ENCODE assay signal across 8 cellular contexts in the genomic region with DNA sequence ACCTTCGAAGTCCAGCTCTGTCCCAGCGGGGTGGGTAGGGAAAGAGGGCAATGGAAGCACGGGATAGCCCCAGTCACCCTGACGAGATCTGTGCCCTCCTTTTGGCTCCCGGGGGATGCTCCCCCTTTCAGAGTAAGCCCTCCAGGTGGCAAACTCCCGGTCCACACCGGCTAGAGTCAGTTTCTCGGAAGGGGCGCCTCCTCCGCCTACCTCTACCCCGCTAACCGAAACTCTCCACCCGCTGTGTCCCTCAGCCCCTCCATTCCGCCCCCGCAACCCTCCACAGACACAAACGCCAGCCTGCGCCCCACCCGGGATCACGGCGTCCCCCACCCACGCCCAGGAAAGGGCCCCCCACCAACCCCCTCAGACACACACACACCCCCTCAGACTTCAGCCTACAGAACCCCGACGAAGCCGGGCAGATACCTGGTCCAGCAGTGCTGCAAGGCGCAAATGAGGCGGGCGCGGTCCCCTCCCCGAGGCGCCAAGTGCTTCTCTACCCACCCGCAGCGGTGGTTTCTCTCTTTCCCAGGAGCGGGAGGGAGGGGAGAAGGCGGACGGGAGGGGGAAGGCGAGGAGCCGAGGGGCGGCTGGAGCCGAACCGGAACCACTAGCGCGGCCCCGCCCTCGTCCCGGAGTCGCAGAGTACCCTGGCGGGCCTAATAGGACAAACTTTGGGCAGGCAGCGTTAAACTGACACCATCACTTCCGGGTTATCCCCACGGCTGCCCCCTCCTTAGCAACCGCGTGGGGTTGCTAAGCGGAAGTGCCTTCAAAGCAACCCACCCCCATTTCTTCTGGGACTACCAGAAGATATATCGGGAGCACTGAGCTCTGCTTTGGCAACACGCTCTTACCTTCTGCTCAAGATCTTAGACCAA. TPM values are rescaled to one million over a fixed set of nuclear protein-coding genes. Genes with fewer than 3 reads are reported as not detected.
DNase-seq lines count a peak whose midpoint lies in the region; ATAC-seq and TF ChIP-seq lines count a peak whose summit lies in the region.

A gene (minus strand): TSS at position 615 of the 884 bp plus-strand sequence. CDS start 55,674 bp downstream, outside the sequence.

- peaks cover 0 to 6% (median 0%) of the 10 kb centered on the region in 6 donors for H3K36me3 ChIP-seq in spleen

- TF ChIP-seq POLR2A in GM18951 (IDR thresholded peaks at IDR 0.05; ENCODE audit: extremely low read depth, insufficient read depth, insufficient read length) (peak; percentile 53), spleen (IDR thresholded peaks at IDR 0.05) (peak in 1 of 3 donors; percentile 13)

- H3K9me3 ChIP-seq in spleen, result no peaks in the 10 kb centered on the region

- 0 to 1% (median 0%) methylated on average over 34 to 55 of the region's 55 CpGs for WGBS in spleen, 5 donors

- intact Hi-C loops in spleen (cut with DNase I; ENCODE audit: low total_unique reads), result no loop called here

- H3K4me3 ChIP-seq in spleen, result peak within 1 kb of the TSS; percentile 56 to 98 (median 83)

- TF ChIP-seq CTCF in spleen (IDR thresholded peaks at IDR 0.05 in 8 of 11, conservative IDR thresholded peaks at IDR 0.05 in 3 of 11), result peak in 1 of 11 experiments; percentile 9

- DNase-seq in ACHN (peak; percentile 94), NCI-H345 treated with DMSO at 0.1 percent for 48 hours (lab: John Stamatoyannopoulos, UW; ENCODE audit: unreplicated experiment) (peak; percentile 89), inferior parietal cortex (ENCODE audit: extremely low spot score) (peak; percentile 98), spleen (peak; percentile 97)
- peak; percentile 78 to 87 (median 85) for DNase-seq in activated CD4-positive, CD25-positive, alpha-beta regulatory T cell (lab: John Stamatoyannopoulos, UW)
- peak; percentile 90 for DNase-seq in central memory CD4-positive, alpha-beta T cell

- H3K4me1 ChIP-seq in spleen, result peaks cover 8 to 50% (median 27%) of the 10 kb centered on the region in 6 donors

- in situ Hi-C loops in ACHN (cut with HindIII; ENCODE audit: low pct_ligation_motif_present, low pct_unique_long_range_greater_than_20kb, low sequenced_read_pairs) (no loop called here), GM18951 (cut with MboI; ENCODE audit: low sequenced_read_pairs, unreplicated experiment) (no loop called here)

- H3K27ac ChIP-seq in spleen, result peak within 1 kb of the TSS; percentile 23 to 89 (median 80)

- H3K27me3 ChIP-seq in spleen (replicated peaks in 1 of 7), result no peaks in the 10 kb centered on the region

- peak; percentile 97 for ATAC-seq in HG03280 (IDR thresholded peaks at IDR 0.05; ENCODE audit: unreplicated experiment)

RNA-seq across cellular contexts. Expression of the gene that starts here (rescaled TPM):
- total RNA-seq in spleen, result 10 to 100 TPM; 15.8 to 27.1 (median 20.1) TPM
- polyA plus RNA-seq in spleen, result 1 to 10 TPM; 2.0 to 3.0 (median 2.8) TPM

Comparison
In these comparisons a context has a peak if more than half of its experiments do, and no peak if none do; other contexts are left out.
1. Peak in every context shown above with its lines: DNase-seq, ATAC-seq, H3K4me3 ChIP-seq and H3K27ac ChIP-seq.